ENCODE assay signal across 14 cellular contexts in genomic region chr11:119681537-119681936, GRCh38. TPM values are rescaled to one million over a fixed set of nuclear protein-coding genes. Genes with fewer than 3 reads are reported as not detected.
A peak's percentile ranks its signal among the peaks of the same experiment; 100 is the strongest.
DNase-seq lines count a peak whose midpoint lies in the region; ATAC-seq and TF ChIP-seq lines count a peak whose summit lies in the region.
"Had no signal": no experiment of that assay in that cellular context is flagged by ENCODE, and none has a peak within 500 bp of the region (broad histone marks: within the 10 kb centered on the region; RNA-seq: fewer than 3 reads in every experiment).

No MANE protein-coding gene starts in this region.

- peak overlapping the region in 48 of 59 donors; percentile 11 to 85 (median 66) for H3K27ac ChIP-seq in dorsolateral prefrontal cortex
- H3K27ac ChIP-seq in neural progenitor cell = no peak overlapping the region
- H3K27ac ChIP-seq in SJCRH30 = no peak overlapping the region
- H3K27ac ChIP-seq: SJSA1, tibial nerve had no signal

- no peak overlapping the region for H2AFZ ChIP-seq in neural progenitor cell (replicated peaks)

- DNase-seq in AG10803 (ENCODE audit: low read depth) (no peak), HFF-Myc (ENCODE audit: extremely low read depth, low read depth) (no peak), dorsolateral prefrontal cortex (no peak), neural progenitor cell (ENCODE audit: low spot score) (no peak), SJCRH30 (no peak), Kasumi-1 (lab: John Stamatoyannopoulos, UW) (no peak)
- DNase-seq in stimulated activated CD8-positive, alpha-beta memory T cell treated with anti-CD3 and anti-CD28 coated beads, Interleukin-4, amount 100 ng/mL, for 48 hours = no peak
- DNase-seq: activated B cell treated with CpG ODN at 0.5 μM for 24 hours; activated T-cell treated with anti-CD3 and anti-CD28 coated beads, Interleukin-2, amount 50 U/mL, for 1 hour; NCI-H510A had no signal

- peak overlapping the region; percentile 25 for H3K27ac Mint-ChIP-seq in neural progenitor cell
- H3K27ac Mint-ChIP-seq: activated B cell treated with CpG ODN at 0.5 μM for 24 hours had no signal

- H3K4me1 ChIP-seq in neural progenitor cell (peaks cover 28% of the 10 kb centered on the region), SJCRH30 (peaks cover 13% of the 10 kb centered on the region; the same call in 1 of the 2 replicates)

- ATAC-seq in HG02642 (IDR thresholded peaks at IDR 0.05; ENCODE audit: poor library complexity, unreplicated experiment) = no peak

- no peak overlapping the region for H3K9ac ChIP-seq in neural progenitor cell

- H3K4me3 Mint-ChIP-seq in neural progenitor cell = no peak overlapping the region
- H3K4me3 Mint-ChIP-seq: activated B cell treated with CpG ODN at 0.5 μM for 24 hours had no signal

- H3K9me3 ChIP-seq in neural progenitor cell (ENCODE audit: low read depth) (no peaks in the 10 kb centered on the region), SJCRH30 (replicated peaks) (no peaks in the 10 kb centered on the region)
- H3K9me3 ChIP-seq: MG63, SJSA1, tibial nerve had no signal

- intact Hi-C loops in dorsolateral prefrontal cortex (cut with DNase I) = loop anchor here in 1 of 2 donors (2.0 kb wide), 1 partner anchor 37 kb away; no protein-coding TSS in a partner anchor

- H4K20me1 ChIP-seq in neural progenitor cell (ENCODE audit: low read depth) = peaks cover 65% of the 10 kb centered on the region

- H3K36me3 ChIP-seq in neural progenitor cell (no peaks in the 10 kb centered on the region), SJCRH30 (peaks cover 16% of the 10 kb centered on the region)

- no peak overlapping the region for H3K4me3 ChIP-seq in AG10803 (ENCODE audit: low read length)
- no peak overlapping the region for H3K4me3 ChIP-seq in HFF-Myc (replicated peaks; ENCODE audit: low read depth, low read length)
- no peak overlapping the region for H3K4me3 ChIP-seq in dorsolateral prefrontal cortex
- no peak overlapping the region for H3K4me3 ChIP-seq in neural progenitor cell
- no peak overlapping the region for H3K4me3 ChIP-seq in SJCRH30
- H3K4me3 ChIP-seq: MG63, SJSA1, tibial nerve had no signal

- H3K79me2 ChIP-seq in neural progenitor cell (ENCODE audit: low read depth) = peaks cover 62% of the 10 kb centered on the region

- no peaks in the 10 kb centered on the region for H3F3A ChIP-seq in neural progenitor cell (ENCODE audit: low read depth)

- peaks cover 33% of the 10 kb centered on the region for H3K4me1 Mint-ChIP-seq in neural progenitor cell
- H3K4me1 Mint-ChIP-seq: activated B cell treated with CpG ODN at 0.5 μM for 24 hours had no signal

- peaks cover 10% of the 10 kb centered on the region for H3K9me3 Mint-ChIP-seq in neural progenitor cell

- H3K27me3 ChIP-seq in dorsolateral prefrontal cortex = no peaks in the 10 kb centered on the region
- no peaks in the 10 kb centered on the region for H3K27me3 ChIP-seq in neural progenitor cell
- no peaks in the 10 kb centered on the region for H3K27me3 ChIP-seq in SJCRH30
- H3K27me3 ChIP-seq: MG63, SJSA1, tibial nerve had no signal

- H3K4me2 ChIP-seq in neural progenitor cell = no peak overlapping the region

- peaks cover 29% of the 10 kb centered on the region for H3K36me3 Mint-ChIP-seq in neural progenitor cell

- TF ChIP-seq CTCF in AG10803 (conservative IDR thresholded peaks at IDR 0.05; ENCODE audit: low read length) (0 out of 2 replicates have a peak, but pooled peaks have one; percentile 7), HFF-Myc (IDR thresholded peaks at IDR 0.05; ENCODE audit: low read depth, low read length, missing control alignments) (peak; percentile 4), dorsolateral prefrontal cortex (IDR thresholded peaks at IDR 0.05 in 54 of 56, conservative IDR thresholded peaks at IDR 0.05 in 2 of 56; ENCODE audit: low read depth in 1 of 56, partially characterized antibody in 56 of 56) (peak in 38 of 56 donors; percentile 9 to 53 (median 26)), neural progenitor cell (IDR thresholded peaks at IDR 0.05) (peak; percentile 30)

- peaks cover 6% of the 10 kb centered on the region for H3K27me3 Mint-ChIP-seq in neural progenitor cell (ENCODE audit: insufficient read depth, low read depth)
- H3K27me3 Mint-ChIP-seq: activated B cell treated with CpG ODN at 0.5 μM for 24 hours had no signal

RNA-seq across cellular contexts. Expression of gene NECTIN1, which starts 47.5 kb away (rescaled TPM):
- total RNA-seq in dorsolateral prefrontal cortex (100 to 1,000 TPM in 6 of 120 experiments, 10 to 100 TPM in 114; 45.3 to 136 (median 78.1) TPM), neural progenitor cell (ENCODE audit: low replicate concordance) (19.5 and 27.4 TPM in 2 replicates)
- 61.1 and 61.7 TPM in 2 replicates for total RNA-seq in SJCRH30 (2014; rRNA removed; shearing (Covaris generic))

Comparison
In these comparisons a context has a peak if more than half of its experiments do, and no peak if none do; other contexts are left out.
1. H3K27ac ChIP-seq: peak in dorsolateral prefrontal cortex (48 of 59); none in neural progenitor cell (single experiment) and SJCRH30 (single experiment).
2. Peak in every context shown above with its lines, with median percentiles within 50 percentile points of each other: CTCF ChIP-seq.